In the genomic region with DNA sequence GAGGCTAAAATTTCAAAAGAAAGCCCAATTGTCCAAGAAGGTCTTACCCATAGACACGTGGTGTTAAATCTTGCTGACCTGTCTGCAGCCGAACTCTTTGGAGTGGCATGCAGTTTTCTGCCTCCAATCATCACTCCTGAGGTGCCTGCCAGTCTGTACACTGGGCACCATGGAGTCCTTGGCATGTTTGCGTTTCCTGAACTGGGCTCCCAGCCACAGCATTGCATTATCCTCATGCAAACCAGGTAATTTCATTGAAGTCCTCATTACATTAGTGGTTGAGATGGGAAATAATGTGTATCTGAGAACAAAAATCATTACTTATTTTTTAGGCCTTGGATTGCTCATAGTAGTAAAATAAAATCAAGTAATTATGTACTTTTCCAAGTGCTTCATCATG, we compare ENCODE assay signal across 22 cellular contexts.
DNase-seq lines count a peak whose midpoint lies in the region; ATAC-seq, FAIRE-seq and TF ChIP-seq lines count a peak whose summit lies in the region.
"Had no signal": no experiment of that assay in that cellular context is flagged by ENCODE, and none has a peak within 500 bp of the region (broad histone marks: within the 10 kb centered on the region; RNA-seq: fewer than 3 reads in every experiment).

No MANE protein-coding gene starts in this region.

- no peaks in the 10 kb centered on the region for H3K9me2 ChIP-seq in SK-N-SH

- H4K20me1 ChIP-seq in SK-N-SH (ENCODE audit: insufficient read depth), result 0 out of 2 replicates have a peak, but pooled peaks cover 2% of the 10 kb centered on the region

- ATAC-seq in SK-N-SH treated with all-trans-retinoic acid at 6 μM for 48 hours (peak; percentile 40; the same call in 1 of the 3 replicates), heart right ventricle (peak in 6 of 8 donors; percentile 32 to 79 (median 67)), pancreas (peak; percentile 60 to 85 (median 78)), HG03469 (IDR thresholded peaks at IDR 0.05; ENCODE audit: unreplicated experiment) (no peak)
- ATAC-seq: PC-3 had no signal

- H3K36me3 ChIP-seq in SK-N-SH (replicated peaks in 1 of 2; ENCODE audit: control insufficient read depth in 1 of 2, insufficient read depth in 2 of 2, low read length in 1 of 2), result peaks cover 11 to 15% of the 10 kb centered on the region in 2 experiments
- H3K36me3 ChIP-seq in heart right ventricle, result peaks cover 0 to 50% (median 10%) of the 10 kb centered on the region in 9 donors
- no peaks in the 10 kb centered on the region for H3K36me3 ChIP-seq in pancreas
- H3K36me3 ChIP-seq: ovary had no signal

- DNase-seq in SK-N-SH (no peak), NCI-H69 (lab: John Stamatoyannopoulos, UW) (peak; percentile 6), heart right ventricle (peak in 1 of 2 donors; percentile 27), pancreas (peak in 4 of 6 donors; percentile 21 to 56 (median 44)), DMS53 treated with DMSO at 0.1 percent for 48 hours (lab: John Stamatoyannopoulos, UW; ENCODE audit: unreplicated experiment) (no peak), coronary artery (ENCODE audit: low spot score) (no peak)
- DNase-seq: 8988T; activated CD4-positive, alpha-beta T cell treated with anti-CD3 and anti-CD28 coated beads, Interleukin-2, amount 10 ng/mL, durations not matched to agents 24 days and 14 days; DMS79 treated with DMSO at 0.1 percent for 48 hours; H7; hippocampal formation; KBM-7; NCI-H1092 treated with DMSO at 0.1 percent for 48 hours; NCI-H526 treated with DMSO at 0.1 percent for 48 hours; ovary; PC-3; stimulated activated CD4-positive, alpha-beta T cell treated with anti-CD3 and anti-CD28 coated beads, Interleukin-4, amount 100 ng/mL, for 4 hours; stimulated activated CD8-positive, alpha-beta memory T cell treated with anti-CD3 and anti-CD28 coated beads, Interleukin-4, amount 100 ng/mL, for 48 hours had no signal

- no peak overlapping the region for H3K4me2 ChIP-seq in SK-N-SH

- no peak overlapping the region for H3K27ac ChIP-seq in SK-N-SH (ENCODE audit: low read depth in 2 of 2, low read length in 1 of 2)
- peak overlapping the region in 6 of 10 donors; percentile 11 to 79 (median 18) for H3K27ac ChIP-seq in heart right ventricle
- no peak overlapping the region for H3K27ac ChIP-seq in pancreas
- no peak overlapping the region for H3K27ac ChIP-seq in coronary artery
- H3K27ac ChIP-seq: cardiac muscle cell, ovary had no signal

- H3F3A ChIP-seq in SK-N-SH (replicated peaks; ENCODE audit: insufficient read depth), result no peaks in the 10 kb centered on the region

- H3K27me3 ChIP-seq in SK-N-SH (ENCODE audit: insufficient read depth), result no peaks in the 10 kb centered on the region
- no peaks in the 10 kb centered on the region for H3K27me3 ChIP-seq in heart right ventricle
- H3K27me3 ChIP-seq in pancreas, result no peaks in the 10 kb centered on the region
- H3K27me3 ChIP-seq: cardiac muscle cell, ovary had no signal

- intact Hi-C loops in heart right ventricle (cut with DNase I) (no loop called here), pancreas (cut with DNase I) (no loop called here)

- no peak for TF ChIP-seq RAD21 in SK-N-SH (IDR thresholded peaks at IDR 0.05; ENCODE audit: low read length)

- no peak overlapping the region for H3K9ac ChIP-seq in SK-N-SH

- no peak for TF ChIP-seq CTCF in SK-N-SH (IDR thresholded peaks at IDR 0.05)
- no peak for TF ChIP-seq CTCF in heart right ventricle (IDR thresholded peaks at IDR 0.05)
- TF ChIP-seq CTCF in pancreas (IDR thresholded peaks at IDR 0.05), result no peak
- no peak for TF ChIP-seq CTCF in coronary artery (IDR thresholded peaks at IDR 0.05)

- CTCF ChIA-PET in SK-N-SH (lab: Yijun Ruan, JAX), result interaction anchor here (1.2 kb wide), 1 partner anchor 19 kb away, joined by 3 read pairs; no protein-coding TSS in a partner anchor

- H3K9me3 ChIP-seq in SK-N-SH, result no peaks in the 10 kb centered on the region
- H3K9me3 ChIP-seq in heart right ventricle, result no peaks in the 10 kb centered on the region
- H3K9me3 ChIP-seq in pancreas, result no peaks in the 10 kb centered on the region
- H3K9me3 ChIP-seq: ovary had no signal

- H3K4me3 ChIP-seq in SK-N-SH (ENCODE audit: low read depth in 2 of 2, low read length in 1 of 2), result no peak overlapping the region
- no peak overlapping the region for H3K4me3 ChIP-seq in heart right ventricle
- no peak overlapping the region for H3K4me3 ChIP-seq in pancreas
- H3K4me3 ChIP-seq in coronary artery, result no peak overlapping the region
- H3K4me3 ChIP-seq: cardiac muscle cell, ovary, skin epidermis had no signal

- H2AFZ ChIP-seq in SK-N-SH (ENCODE audit: low read depth), result no peak overlapping the region

- H3K4me1 ChIP-seq in SK-N-SH (ENCODE audit: control insufficient read depth in 1 of 2, insufficient read depth in 2 of 2, low read depth in 1 of 2, low read length in 1 of 2) (peaks cover 5 to 8% of the 10 kb centered on the region in 2 experiments; a peak in 2 of 4 replicates), heart right ventricle (peaks cover 13 to 92% (median 68%) of the 10 kb centered on the region in 9 donors), pancreas (peaks cover 17 to 34% (median 32%) of the 10 kb centered on the region in 3 donors)

- FAIRE-seq in pancreas (lab: Jason Lieb, UNC), result no peak

- 91% methylated on average over 3 of the region's 3 CpGs for WGBS in SK-N-SH (ENCODE audit: low lambda C conversion rate)
- WGBS in heart right ventricle, 2 donors, result 47 to 65% methylated on average over 3 of the region's 3 CpGs
- 17 to 18% methylated on average over 3 of the region's 3 CpGs for WGBS in pancreas, 2 donors

- no peaks in the 10 kb centered on the region for H3K79me2 ChIP-seq in SK-N-SH (ENCODE audit: insufficient read depth)

- TF ChIP-seq EP300 in SK-N-SH (IDR thresholded peaks at IDR 0.05; ENCODE audit: borderline replicate concordance in 1 of 2, low read depth in 1 of 2, low read length in 1 of 2), result no peak

- POLR2A ChIA-PET in SK-N-SH (lab: Yijun Ruan, JAX), result no interaction called here

TF ChIP-seq in SK-N-SH treated with all-trans-retinoic acid at 6 μM for 48 hours, 23 proteins besides CTCF, POLR2A, EP300 and RAD21:
- TF ChIP-seq CSDC2 (CRISPR knock-in tag; IDR thresholded peaks at IDR 0.05) (no peak), ZC3H10 (CRISPR knock-in tag; IDR thresholded peaks at IDR 0.05) (no peak), ISL1 (CRISPR knock-in tag; IDR thresholded peaks at IDR 0.05) (peak; percentile 61)
- TF ChIP-seq, protein P1, sequence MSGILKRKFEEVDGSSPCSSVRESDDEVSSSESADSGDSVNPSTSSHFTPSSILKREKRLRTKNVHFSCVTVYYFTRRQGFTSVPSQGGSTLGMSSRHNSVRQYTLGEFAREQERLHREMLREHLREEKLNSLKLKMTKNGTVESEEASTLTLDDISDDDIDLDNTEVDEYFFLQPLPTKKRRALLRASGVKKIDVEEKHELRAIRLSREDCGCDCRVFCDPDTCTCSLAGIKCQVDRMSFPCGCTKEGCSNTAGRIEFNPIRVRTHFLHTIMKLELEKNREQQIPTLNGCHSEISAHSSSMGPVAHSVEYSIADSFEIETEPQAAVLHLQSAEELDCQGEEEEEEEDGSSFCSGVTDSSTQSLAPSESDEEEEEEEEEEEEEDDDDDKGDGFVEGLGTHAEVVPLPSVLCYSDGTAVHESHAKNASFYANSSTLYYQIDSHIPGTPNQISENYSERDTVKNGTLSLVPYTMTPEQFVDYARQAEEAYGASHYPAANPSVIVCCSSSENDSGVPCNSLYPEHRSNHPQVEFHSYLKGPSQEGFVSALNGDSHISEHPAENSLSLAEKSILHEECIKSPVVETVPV (CRISPR knock-in tag; IDR thresholded peaks at IDR 0.05), result no peak

TF ChIP-seq in SK-N-SH, 30 proteins besides CTCF, POLR2A, EP300 and RAD21 (continues in another document):
- TF ChIP-seq MXI1 (IDR thresholded peaks at IDR 0.05; ENCODE audit: low read depth, low read length) (no peak), FOXM1 (IDR thresholded peaks at IDR 0.05; ENCODE audit: low read depth) (no peak), RXRA (IDR thresholded peaks at IDR 0.05; ENCODE audit: borderline replicate concordance, low read depth) (no peak), RFX5 (IDR thresholded peaks at IDR 0.05; ENCODE audit: low read length) (no peak), YY1 (IDR thresholded peaks at IDR 0.05; ENCODE audit: low read depth) (no peak), GATA2 (CRISPR knock-in tag; IDR thresholded peaks at IDR 0.05) (no peak), CHD2 (IDR thresholded peaks at IDR 0.05; ENCODE audit: low read length, partially characterized antibody) (no peak), ELF1 (IDR thresholded peaks at IDR 0.05) (no peak), JUND (IDR thresholded peaks at IDR 0.05) (no peak), GABPA (IDR thresholded peaks at IDR 0.05; ENCODE audit: low read depth) (no peak), FOXJ3 (CRISPR knock-in tag; IDR thresholded peaks at IDR 0.05) (no peak), IRF3 (IDR thresholded peaks at IDR 0.05; ENCODE audit: low read depth, low read length) (no peak), SMC3 (IDR thresholded peaks at IDR 0.05; ENCODE audit: low read depth, low read length) (no peak)
- TF ChIP-seq, protein P2, sequence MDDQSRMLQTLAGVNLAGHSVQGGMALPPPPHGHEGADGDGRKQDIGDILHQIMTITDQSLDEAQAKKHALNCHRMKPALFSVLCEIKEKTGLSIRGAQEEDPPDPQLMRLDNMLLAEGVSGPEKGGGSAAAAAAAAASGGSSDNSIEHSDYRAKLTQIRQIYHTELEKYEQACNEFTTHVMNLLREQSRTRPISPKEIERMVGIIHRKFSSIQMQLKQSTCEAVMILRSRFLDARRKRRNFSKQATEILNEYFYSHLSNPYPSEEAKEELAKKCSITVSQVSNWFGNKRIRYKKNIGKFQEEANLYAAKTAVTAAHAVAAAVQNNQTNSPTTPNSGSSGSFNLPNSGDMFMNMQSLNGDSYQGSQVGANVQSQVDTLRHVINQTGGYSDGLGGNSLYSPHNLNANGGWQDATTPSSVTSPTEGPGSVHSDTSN (IDR thresholded peaks at IDR 0.05), result no peak
- TF ChIP-seq, protein P3, sequence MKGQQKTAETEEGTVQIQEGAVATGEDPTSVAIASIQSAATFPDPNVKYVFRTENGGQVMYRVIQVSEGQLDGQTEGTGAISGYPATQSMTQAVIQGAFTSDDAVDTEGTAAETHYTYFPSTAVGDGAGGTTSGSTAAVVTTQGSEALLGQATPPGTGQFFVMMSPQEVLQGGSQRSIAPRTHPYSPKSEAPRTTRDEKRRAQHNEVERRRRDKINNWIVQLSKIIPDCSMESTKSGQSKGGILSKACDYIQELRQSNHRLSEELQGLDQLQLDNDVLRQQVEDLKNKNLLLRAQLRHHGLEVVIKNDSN (IDR thresholded peaks at IDR 0.05; ENCODE audit: borderline replicate concordance, low read depth), result no peak

Comparison
In these comparisons a context has a peak if more than half of its experiments do, and no peak if none do; other contexts are left out.
1. DNase-seq: peak in NCI-H69 (single experiment) and pancreas (4 of 6); none in SK-N-SH (single experiment), DMS53 treated with DMSO at 0.1 percent for 48 hours (single experiment) and coronary artery (single experiment).
2. H3K27ac ChIP-seq: peak in heart right ventricle (6 of 10); none in SK-N-SH (0 of 2), pancreas (0 of 4) and coronary artery (0 of 2).